ENCODE assay signal across 1 cellular context in genomic region chr1:248618878-248619277, GRCh38.
TF ChIP-seq lines count a peak whose summit lies in the region.

No MANE protein-coding gene starts in this region.

TF ChIP-seq in WTC11, 78 proteins besides CTCF, POLR2A, EP300 and RAD21 (continued from another document):
- TF ChIP-seq CDX4 (CRISPR knock-in tag; IDR thresholded peaks at IDR 0.05; ENCODE audit: borderline replicate concordance) (no peak), ZNF512 (CRISPR knock-in tag; IDR thresholded peaks at IDR 0.05; ENCODE audit: borderline replicate concordance) (no peak)
